1 cellular context compared by ENCODE assay signal in genomic region chr5:73498057-73498992, GRCh38.
TF ChIP-seq lines count a peak whose summit lies in the region.

TSS of gene BTF3 (plus strand) at chr5:73498442. CDS start at chr5:73498668, 226 bp downstream.

TF ChIP-seq in HepG2, 621 proteins besides CTCF, POLR2A, EP300 and RAD21 (continued from another document and continues in another):
- TF ChIP-seq MNT (IDR thresholded peaks at IDR 0.05) (no peak), NKX3-1 (CRISPR knock-in tag; IDR thresholded peaks at IDR 0.05) (peak; percentile 74; the same call in 1 of the 2 replicates), ARNT2 (CRISPR knock-in tag; IDR thresholded peaks at IDR 0.05; ENCODE audit: low read depth) (no peak; the same call in 1 of the 2 replicates), ZNF142 (CRISPR knock-in tag; IDR thresholded peaks at IDR 0.05) (peak; percentile 39; the same call in 1 of the 2 replicates), ZNF574 (CRISPR knock-in tag; IDR thresholded peaks at IDR 0.05) (peak; percentile 69), HMGXB3 (CRISPR knock-in tag; IDR thresholded peaks at IDR 0.05; ENCODE audit: borderline replicate concordance) (no peak; the same call in 1 of the 2 replicates), ZC3H4 (CRISPR knock-in tag; IDR thresholded peaks at IDR 0.05; ENCODE audit: borderline replicate concordance) (peak; percentile 49; the same call in 1 of the 2 replicates), ZBTB37 (CRISPR knock-in tag; IDR thresholded peaks at IDR 0.05) (peak; percentile 83), MIXL1 (CRISPR knock-in tag; IDR thresholded peaks at IDR 0.05) (no peak; the same call in 1 of the 2 replicates), MXD3 (CRISPR knock-in tag; IDR thresholded peaks at IDR 0.05) (peak; percentile 54; the same call in 1 of the 2 replicates), SCMH1 (CRISPR knock-in tag; IDR thresholded peaks at IDR 0.05; ENCODE audit: borderline replicate concordance) (no peak), IRX3 (CRISPR knock-in tag; IDR thresholded peaks at IDR 0.05; ENCODE audit: borderline replicate concordance, low read depth) (no peak; the same call in 1 of the 2 replicates), ZNF225 (CRISPR knock-in tag; IDR thresholded peaks at IDR 0.05) (peak; percentile 85; the same call in 1 of the 2 replicates), TERF1 (CRISPR knock-in tag; IDR thresholded peaks at IDR 0.05) (peak; percentile 88; the same call in 1 of the 2 replicates), ZNF280B (CRISPR knock-in tag; IDR thresholded peaks at IDR 0.05; ENCODE audit: borderline replicate concordance) (peak; percentile 56; the same call in 1 of the 2 replicates), PCBP2 (optimal IDR thresholded peaks at IDR 0.05; ENCODE audit: low read depth, low read length, poor library complexity, severe bottlenecking) (no peak), SNRNP70 (IDR thresholded peaks at IDR 0.05; ENCODE audit: low read depth, low read length) (no peak), ATF5 (CRISPR knock-in tag; IDR thresholded peaks at IDR 0.05; ENCODE audit: low read depth) (peak; percentile 49; the same call in 1 of the 2 replicates), NFYC (CRISPR knock-in tag; IDR thresholded peaks at IDR 0.05) (no peak), THYN1 (CRISPR knock-in tag; IDR thresholded peaks at IDR 0.05; ENCODE audit: borderline replicate concordance, low read depth) (no peak), TOPORS (CRISPR knock-in tag; IDR thresholded peaks at IDR 0.05) (0 out of 2 replicates have a peak, but pooled peaks have one; percentile 51), ZUFSP (CRISPR knock-in tag; IDR thresholded peaks at IDR 0.05; ENCODE audit: borderline replicate concordance) (no peak), NR3C1 (CRISPR knock-in tag; IDR thresholded peaks at IDR 0.05) (no peak), FUBP1 (CRISPR knock-in tag; IDR thresholded peaks at IDR 0.05; ENCODE audit: borderline replicate concordance) (no peak), ZNF382 (CRISPR knock-in tag; IDR thresholded peaks at IDR 0.05; ENCODE audit: borderline replicate concordance) (no peak), ZNF552 (CRISPR knock-in tag; IDR thresholded peaks at IDR 0.05; ENCODE audit: borderline replicate concordance) (peak; percentile 87)
